ENCODE assay signal across 10 cellular contexts in genomic region chr5:393846-394275, GRCh38. TPM values are rescaled to one million over a fixed set of nuclear protein-coding genes. Genes with fewer than 3 reads are reported as not detected.
DNase-seq lines count a peak whose midpoint lies in the region; ATAC-seq and TF ChIP-seq lines count a peak whose summit lies in the region.
"Had no signal": no experiment of that assay in that cellular context is flagged by ENCODE, and none has a peak within 500 bp of the region (broad histone marks: within the 10 kb centered on the region; RNA-seq: fewer than 3 reads in every experiment).

No MANE protein-coding gene starts in this region.

- H3K27me3 ChIP-seq in cardiac muscle cell (no peaks in the 10 kb centered on the region), heart right ventricle (peaks cover 0 to 5% (median 0%) of the 10 kb centered on the region in 7 donors)

- no peaks in the 10 kb centered on the region for H3K27me3 Mint-ChIP-seq in WTC11 (ENCODE audit: low read depth)

- H3K4me1 Mint-ChIP-seq in WTC11: peaks cover 17% of the 10 kb centered on the region

- POLR2A ChIA-PET in WTC11 (lab: Charles Lee): no interaction called here

- H3K9me3 ChIP-seq in cardiac muscle cell (ENCODE audit: low read depth) (no peaks in the 10 kb centered on the region), heart right ventricle (no peaks in the 10 kb centered on the region)
- H3K9me3 ChIP-seq: psoas muscle had no signal

- whole genome bisulfite sequencing in heart right ventricle, 2 donors: 83 to 88% methylated on average over 10 of the region's 10 CpGs
- WGBS in urinary bladder: 84% methylated on average over 10 of the region's 10 CpGs

- ATAC-seq in heart right ventricle (no peak), WTC11 (peak; percentile 18)
- ATAC-seq: psoas muscle had no signal

- no peak overlapping the region for H3K4me3 Mint-ChIP-seq in WTC11

- no peaks in the 10 kb centered on the region for H3K9me3 Mint-ChIP-seq in WTC11
- H3K9me3 Mint-ChIP-seq: IgD-negative memory B cell had no signal

- intact Hi-C loops in heart right ventricle (cut with DNase I): no loop called here

- H3K4me1 ChIP-seq in cardiac muscle cell (ENCODE audit: low read depth) (peaks cover 4% of the 10 kb centered on the region), heart right ventricle (no peaks in the 10 kb centered on the region), urinary bladder (ENCODE audit: insufficient read depth) (peaks cover 3% of the 10 kb centered on the region)
- H3K4me1 ChIP-seq: psoas muscle had no signal

- CTCF ChIA-PET in WTC11 (lab: Charles Lee): interaction anchor here (1.3 to 2.3 kb wide), 4 partner anchors 44 to 77 kb away, joined by 3 to 7 read pairs (median 6); no protein-coding TSS in a partner anchor

- peak; percentile 20 to 29 for DNase-seq in cardiac muscle cell (ENCODE audit: low read depth in 1 of 2, low spot score in 1 of 2)
- no peak for DNase-seq in heart right ventricle
- DNase-seq in WTC11 (ENCODE audit: low spot score): no peak
- peak; percentile 64 to 77 for DNase-seq in foreskin fibroblast
- no peak for DNase-seq in NCI-H1694 (lab: John Stamatoyannopoulos, UW)
- DNase-seq in amygdala (lab: John Stamatoyannopoulos, UW): no peak
- DNase-seq in NCI-H2107 (lab: John Stamatoyannopoulos, UW): no peak

- H3K36me3 Mint-ChIP-seq in WTC11: no peaks in the 10 kb centered on the region
- H3K36me3 Mint-ChIP-seq: IgD-negative memory B cell had no signal

- H3K4me3 ChIP-seq in cardiac muscle cell: no peak overlapping the region
- no peak overlapping the region for H3K4me3 ChIP-seq in heart right ventricle
- no peak overlapping the region for H3K4me3 ChIP-seq in foreskin fibroblast (ENCODE audit: low read depth in 1 of 2, low read length in 2 of 2)
- H3K4me3 ChIP-seq in urinary bladder (ENCODE audit: low read depth, low read length): no peak overlapping the region
- H3K4me3 ChIP-seq: psoas muscle had no signal

- TF ChIP-seq CTCF in cardiac muscle cell (IDR thresholded peaks at IDR 0.05; ENCODE audit: low read depth, low read length) (no peak), heart right ventricle (IDR thresholded peaks at IDR 0.05) (no peak), WTC11 (IDR thresholded peaks at IDR 0.05) (no peak), foreskin fibroblast (IDR thresholded peaks at IDR 0.05; ENCODE audit: low read depth, low read length) (no peak)

- peak overlapping the region; percentile 55; the same call in 1 of the 2 replicates for H3K27ac Mint-ChIP-seq in WTC11
- H3K27ac Mint-ChIP-seq: IgD-negative memory B cell had no signal

- H3K36me3 ChIP-seq in cardiac muscle cell (no peaks in the 10 kb centered on the region), heart right ventricle (no peaks in the 10 kb centered on the region), urinary bladder (ENCODE audit: insufficient read depth) (no peaks in the 10 kb centered on the region)

- no peak overlapping the region for H3K27ac ChIP-seq in cardiac muscle cell
- H3K27ac ChIP-seq in heart right ventricle: no peak overlapping the region
- peak overlapping the region; percentile 63 for H3K27ac ChIP-seq in urinary bladder (ENCODE audit: low read depth)
- H3K27ac ChIP-seq: psoas muscle had no signal

TF ChIP-seq in WTC11, 78 proteins besides CTCF, POLR2A, EP300 and RAD21:
- no peak for TF ChIP-seq TCF7 (CRISPR knock-in tag; IDR thresholded peaks at IDR 0.05; ENCODE audit: low read depth)
- TF ChIP-seq, protein P1, sequence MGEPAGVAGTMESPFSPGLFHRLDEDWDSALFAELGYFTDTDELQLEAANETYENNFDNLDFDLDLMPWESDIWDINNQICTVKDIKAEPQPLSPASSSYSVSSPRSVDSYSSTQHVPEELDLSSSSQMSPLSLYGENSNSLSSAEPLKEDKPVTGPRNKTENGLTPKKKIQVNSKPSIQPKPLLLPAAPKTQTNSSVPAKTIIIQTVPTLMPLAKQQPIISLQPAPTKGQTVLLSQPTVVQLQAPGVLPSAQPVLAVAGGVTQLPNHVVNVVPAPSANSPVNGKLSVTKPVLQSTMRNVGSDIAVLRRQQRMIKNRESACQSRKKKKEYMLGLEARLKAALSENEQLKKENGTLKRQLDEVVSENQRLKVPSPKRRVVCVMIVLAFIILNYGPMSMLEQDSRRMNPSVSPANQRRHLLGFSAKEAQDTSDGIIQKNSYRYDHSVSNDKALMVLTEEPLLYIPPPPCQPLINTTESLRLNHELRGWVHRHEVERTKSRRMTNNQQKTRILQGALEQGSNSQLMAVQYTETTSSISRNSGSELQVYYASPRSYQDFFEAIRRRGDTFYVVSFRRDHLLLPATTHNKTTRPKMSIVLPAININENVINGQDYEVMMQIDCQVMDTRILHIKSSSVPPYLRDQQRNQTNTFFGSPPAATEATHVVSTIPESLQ (CRISPR knock-in tag; IDR thresholded peaks at IDR 0.05): no peak
- no peak for TF ChIP-seq CREB1 (CRISPR knock-in tag; IDR thresholded peaks at IDR 0.05)
- TF ChIP-seq ERG (CRISPR knock-in tag; IDR thresholded peaks at IDR 0.05): no peak
- no peak for TF ChIP-seq TEAD4 (CRISPR knock-in tag; IDR thresholded peaks at IDR 0.05)
- no peak for TF ChIP-seq SP1 (CRISPR knock-in tag; conservative IDR thresholded peaks at IDR 0.05)
- no peak for TF ChIP-seq ESRRA (CRISPR knock-in tag; IDR thresholded peaks at IDR 0.05; ENCODE audit: borderline replicate concordance)
- TF ChIP-seq MLX (CRISPR knock-in tag; IDR thresholded peaks at IDR 0.05): no peak
- no peak for TF ChIP-seq USF1 (CRISPR knock-in tag; IDR thresholded peaks at IDR 0.05)
- TF ChIP-seq ELF4 (CRISPR knock-in tag; IDR thresholded peaks at IDR 0.05; ENCODE audit: low read depth): no peak
- TF ChIP-seq EMX1 (CRISPR knock-in tag; IDR thresholded peaks at IDR 0.05): no peak
- TF ChIP-seq, protein P2, sequence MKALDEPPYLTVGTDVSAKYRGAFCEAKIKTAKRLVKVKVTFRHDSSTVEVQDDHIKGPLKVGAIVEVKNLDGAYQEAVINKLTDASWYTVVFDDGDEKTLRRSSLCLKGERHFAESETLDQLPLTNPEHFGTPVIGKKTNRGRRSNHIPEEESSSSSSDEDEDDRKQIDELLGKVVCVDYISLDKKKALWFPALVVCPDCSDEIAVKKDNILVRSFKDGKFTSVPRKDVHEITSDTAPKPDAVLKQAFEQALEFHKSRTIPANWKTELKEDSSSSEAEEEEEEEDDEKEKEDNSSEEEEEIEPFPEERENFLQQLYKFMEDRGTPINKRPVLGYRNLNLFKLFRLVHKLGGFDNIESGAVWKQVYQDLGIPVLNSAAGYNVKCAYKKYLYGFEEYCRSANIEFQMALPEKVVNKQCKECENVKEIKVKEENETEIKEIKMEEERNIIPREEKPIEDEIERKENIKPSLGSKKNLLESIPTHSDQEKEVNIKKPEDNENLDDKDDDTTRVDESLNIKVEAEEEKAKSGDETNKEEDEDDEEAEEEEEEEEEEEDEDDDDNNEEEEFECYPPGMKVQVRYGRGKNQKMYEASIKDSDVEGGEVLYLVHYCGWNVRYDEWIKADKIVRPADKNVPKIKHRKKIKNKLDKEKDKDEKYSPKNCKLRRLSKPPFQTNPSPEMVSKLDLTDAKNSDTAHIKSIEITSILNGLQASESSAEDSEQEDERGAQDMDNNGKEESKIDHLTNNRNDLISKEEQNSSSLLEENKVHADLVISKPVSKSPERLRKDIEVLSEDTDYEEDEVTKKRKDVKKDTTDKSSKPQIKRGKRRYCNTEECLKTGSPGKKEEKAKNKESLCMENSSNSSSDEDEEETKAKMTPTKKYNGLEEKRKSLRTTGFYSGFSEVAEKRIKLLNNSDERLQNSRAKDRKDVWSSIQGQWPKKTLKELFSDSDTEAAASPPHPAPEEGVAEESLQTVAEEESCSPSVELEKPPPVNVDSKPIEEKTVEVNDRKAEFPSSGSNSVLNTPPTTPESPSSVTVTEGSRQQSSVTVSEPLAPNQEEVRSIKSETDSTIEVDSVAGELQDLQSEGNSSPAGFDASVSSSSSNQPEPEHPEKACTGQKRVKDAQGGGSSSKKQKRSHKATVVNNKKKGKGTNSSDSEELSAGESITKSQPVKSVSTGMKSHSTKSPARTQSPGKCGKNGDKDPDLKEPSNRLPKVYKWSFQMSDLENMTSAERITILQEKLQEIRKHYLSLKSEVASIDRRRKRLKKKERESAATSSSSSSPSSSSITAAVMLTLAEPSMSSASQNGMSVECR (CRISPR knock-in tag; IDR thresholded peaks at IDR 0.05; ENCODE audit: borderline replicate concordance): no peak
- TF ChIP-seq CREM (CRISPR knock-in tag; IDR thresholded peaks at IDR 0.05): no peak
- no peak for TF ChIP-seq ZNF396 (CRISPR knock-in tag; IDR thresholded peaks at IDR 0.05; ENCODE audit: borderline replicate concordance)

RNA-seq across cellular contexts. Expression of gene EXOC3, which starts 49.1 kb away (rescaled TPM):
- total RNA-seq in cardiac muscle cell (30.5 and 56.4 TPM in 2 replicates), heart right ventricle (10 to 100 TPM; 35.9 to 44.7 (median 41.0) TPM), WTC11 (2021) (60.1 to 62.4 TPM (median 62.2 TPM) in 3 replicates), urinary bladder (31.7 TPM)
- polyA plus RNA-seq in cardiac muscle cell (34.8 and 36.3 TPM in 2 replicates), heart right ventricle (10 to 100 TPM; 29.0 to 29.1 TPM), urinary bladder (61.4 TPM)

Comparison
In these comparisons a context has a peak if more than half of its experiments do, and no peak if none do; other contexts are left out.
1. DNase-seq: peak in cardiac muscle cell (2 of 2) and foreskin fibroblast (2 of 2); none in heart right ventricle (0 of 2), WTC11 (single experiment), NCI-H1694 (single experiment), amygdala (0 of 56) and NCI-H2107 (single experiment).